ENCODE assay signal across 8 cellular contexts in the genomic region with DNA sequence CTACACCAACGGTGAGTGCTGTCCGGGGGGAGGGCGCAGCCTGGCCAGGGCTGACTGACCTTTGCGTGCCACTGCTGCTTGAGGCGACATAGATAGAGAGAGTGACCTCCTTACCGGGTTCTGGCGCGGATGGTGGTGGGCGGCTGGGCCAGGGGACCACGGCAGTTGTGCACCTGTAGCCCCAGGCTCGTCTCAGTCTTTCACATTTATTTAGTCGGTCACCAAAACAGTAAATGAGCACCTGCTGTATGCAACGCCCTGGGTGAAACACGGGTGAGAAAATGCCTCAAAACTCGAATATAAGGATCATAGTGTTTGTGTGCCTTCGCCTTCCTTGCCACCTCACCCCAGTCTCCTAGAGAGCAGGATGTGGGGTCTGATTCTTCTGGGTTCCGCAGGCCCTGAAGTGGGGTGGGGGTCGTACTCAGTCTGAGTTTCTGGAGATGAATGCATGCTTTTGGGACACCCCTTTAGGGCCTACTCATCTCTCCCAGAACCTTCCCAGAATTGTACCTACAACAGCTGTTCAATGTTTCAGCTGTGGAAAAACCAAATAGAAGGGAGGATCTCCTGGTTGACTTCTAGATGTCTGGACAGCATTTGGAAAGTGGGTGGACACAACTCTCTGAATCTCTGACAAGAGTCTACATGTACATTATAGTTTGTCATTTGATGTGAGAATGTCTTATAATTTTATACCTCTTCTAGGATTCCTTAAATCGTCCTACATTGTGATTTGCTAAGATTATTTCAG. TPM values are rescaled to one million over a fixed set of nuclear protein-coding genes. Genes with fewer than 3 reads are reported as not detected.
DNase-seq lines count a peak whose midpoint lies in the region; ATAC-seq and TF ChIP-seq lines count a peak whose summit lies in the region.

No MANE protein-coding gene starts in this region.

- H3K27ac ChIP-seq in breast epithelium: peak overlapping the region; percentile 97 to 98
- H3K27ac ChIP-seq in subcutaneous abdominal adipose tissue (ENCODE audit: low read depth, low read length): peak overlapping the region; percentile 99

- peak overlapping the region; percentile 92 to 97 (median 94) for H3K4me3 ChIP-seq in breast epithelium
- H3K4me3 ChIP-seq in subcutaneous abdominal adipose tissue (ENCODE audit: low read depth in 1 of 5, low read length in 5 of 5): peak overlapping the region; percentile 83 to 99 (median 97)

- no peaks in the 10 kb centered on the region for H3K9me3 ChIP-seq in breast epithelium
- H3K9me3 ChIP-seq in subcutaneous abdominal adipose tissue (ENCODE audit: control insufficient read depth in 5 of 5, low read length in 5 of 5): no peaks in the 10 kb centered on the region

- intact Hi-C loops in breast epithelium (cut with DNase I; ENCODE audit: low total_unique reads): no loop called here
- intact Hi-C loops in left colon (cut with DNase I, micrococcal nuclease): no loop called here

- H3K36me3 ChIP-seq in breast epithelium: no peaks in the 10 kb centered on the region
- H3K36me3 ChIP-seq in subcutaneous abdominal adipose tissue (ENCODE audit: control insufficient read depth in 5 of 5, insufficient read depth in 5 of 5, low read length in 5 of 5): no peaks in the 10 kb centered on the region

- peak; percentile 11 for ATAC-seq in GM21360 (IDR thresholded peaks at IDR 0.05; ENCODE audit: unreplicated experiment)
- peak; percentile 46 for ATAC-seq in left colon
- ATAC-seq in HG03520 (IDR thresholded peaks at IDR 0.05; ENCODE audit: unreplicated experiment): no peak

- H3K9ac ChIP-seq in subcutaneous abdominal adipose tissue (ENCODE audit: low read length in 5 of 5): peak overlapping the region; percentile 95 to 100 (median 100)

- DNase-seq in AG08396 (ENCODE audit: low spot score) (peak; percentile 37), NAMALWA (ENCODE audit: low spot score) (peak; percentile 38), breast epithelium (ENCODE audit: low spot score in 2 of 2) (no peak), left colon (no peak), NCI-H526 (lab: John Stamatoyannopoulos, UW) (no peak)

- no peak for TF ChIP-seq POLR2A in breast epithelium (IDR thresholded peaks at IDR 0.05)

- H3K27me3 ChIP-seq in breast epithelium: no peaks in the 10 kb centered on the region
- H3K27me3 ChIP-seq in subcutaneous abdominal adipose tissue (ENCODE audit: control insufficient read depth in 5 of 5, insufficient read depth in 4 of 5, low read length in 5 of 5): no peaks in the 10 kb centered on the region

- peaks cover 0 to 10% of the 10 kb centered on the region in 2 donors for H3K4me1 ChIP-seq in breast epithelium
- H3K4me1 ChIP-seq in subcutaneous abdominal adipose tissue (ENCODE audit: control insufficient read depth in 5 of 5, insufficient read depth in 5 of 5, low read length in 5 of 5): peaks cover 3 to 25% (median 18%) of the 10 kb centered on the region in 5 donors

- TF ChIP-seq CTCF in breast epithelium (IDR thresholded peaks at IDR 0.05): no peak

RNA-seq across cellular contexts. Expression of a gene that starts 0.8 kb away (rescaled TPM):
- total RNA-seq in breast epithelium: 10 to 100 TPM; 15.0 to 25.0 (median 21.6) TPM
- 10 to 100 TPM; 28.8 to 34.8 TPM for total RNA-seq in left colon

RNA-seq across cellular contexts. Expression of a gene that starts 16.7 kb away (rescaled TPM):
- total RNA-seq in breast epithelium (10 to 100 TPM; 31.2 to 46.8 (median 42.6) TPM), left colon (100 to 1,000 TPM in 1 of 2 donors, 10 to 100 TPM in 1; 97.3 to 107 TPM)

Comparison
In these comparisons a context has a peak if more than half of its experiments do, and no peak if none do; other contexts are left out.
1. DNase-seq: peak in AG08396 (single experiment) and NAMALWA (single experiment); none in breast epithelium (0 of 2), left colon (0 of 2) and NCI-H526 (0 of 2).